In the genomic region with DNA sequence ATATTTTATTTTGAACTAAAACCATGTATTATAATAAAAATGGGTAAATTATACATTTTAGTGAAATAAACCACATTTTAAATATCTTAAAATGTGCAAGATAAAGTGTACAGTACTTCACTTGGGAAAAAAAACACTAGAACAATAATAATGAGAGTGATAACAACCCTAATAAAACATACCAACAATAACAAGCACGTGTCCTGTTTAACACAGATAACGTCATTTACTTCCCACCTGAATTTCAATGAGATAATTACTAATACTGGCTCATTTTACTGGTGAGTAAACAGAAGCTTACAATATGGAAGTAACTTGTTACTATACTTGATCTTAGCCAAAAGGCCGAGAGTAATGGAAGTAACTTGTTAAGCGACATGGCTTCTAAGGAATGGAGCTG, we compare ENCODE assay signal across 28 cellular contexts.
"Had no signal": no experiment of that assay in that cellular context is flagged by ENCODE, and none has a peak within 500 bp of the region (broad histone marks: within the 10 kb centered on the region; RNA-seq: fewer than 3 reads in every experiment).

No MANE protein-coding gene starts in this region.

- DNase-seq: naive thymus-derived CD8-positive, alpha-beta T cell; nephron progenitor cell; nucleus accumbens; ovary; posterior cingulate gyrus; psoas muscle; right cardiac atrium; right lobe of liver; sigmoid colon; small intestine; stimulated activated CD4-positive, alpha-beta T cell treated with anti-CD3 and anti-CD28 coated beads, Interleukin-15, amount 100 ng/mL, for 24 hours; stimulated activated CD4-positive, alpha-beta T cell treated with anti-CD3 and anti-CD28 coated beads, Interleukin-2, amount 100 ng/mL, for 24 hours; stimulated activated CD4-positive, alpha-beta T cell treated with anti-CD3 and anti-CD28 coated beads, Interleukin-2, amount 100 ng/mL, for 48 hours; stimulated activated CD4-positive, alpha-beta T cell treated with anti-CD3 and anti-CD28 coated beads, Interleukin-4, amount 100 ng/mL, for 24 hours; stimulated activated naive CD4-positive, alpha-beta T cell; stimulated activated naive CD8-positive, alpha-beta T cell treated with anti-CD3 and anti-CD28 coated beads, Interleukin-15, amount 100 ng/mL, for 72 hours; stimulated activated naive CD8-positive, alpha-beta T cell treated with anti-CD3 and anti-CD28 coated beads, Interleukin-15, Interleukin-2, amounts not matched to agents 100 U/mL and 50 U/mL, for 24 hours; substantia nigra; testis; tibial artery; transverse colon; upper lobe of right lung; uterus had no signal

- H3K4me3 ChIP-seq: ovary, psoas muscle, right lobe of liver, sigmoid colon, suprapubic skin, testis, tibial artery, transverse colon, upper lobe of right lung, uterus had no signal

- H3K4me1 ChIP-seq: parathyroid adenoma, psoas muscle, right lobe of liver, sigmoid colon, suprapubic skin, testis, tibial artery, transverse colon, upper lobe of right lung, uterus had no signal

- ATAC-seq: naive thymus-derived CD8-positive, alpha-beta T cell; natural killer cell treated with Interleukin-12 subunit alpha and Interleukin-12 subunit beta and Interleukin-15 and Interleukin-18, amount 100 ng/mL, for 72 hours; right cardiac atrium; right lobe of liver; stimulated activated memory B cell treated with anti-CD40 and anti-IgM and Interleukin-4, amounts not matched to agents 10 μg/mL and 1 μg/mL and 100 μg/mL, for 72 hours; stimulated activated naive CD8-positive, alpha-beta T cell treated with anti-CD3 and anti-CD28 coated beads, Interleukin-15, amount 100 ng/mL, for 72 hours; stimulated activated naive CD8-positive, alpha-beta T cell treated with anti-CD3 and anti-CD28 coated beads, Interleukin-15, Interleukin-2, amounts not matched to agents 100 U/mL and 50 U/mL, for 24 hours; upper lobe of right lung had no signal

- H3K36me3 ChIP-seq: ovary, transverse colon, uterus had no signal

- H3K9me3 ChIP-seq: neutrophil, ovary, psoas muscle, right lobe of liver, sigmoid colon, suprapubic skin, testis, tibial artery, transverse colon, upper lobe of right lung, uterus had no signal

- H3K27ac ChIP-seq: neutrophil, ovary, parathyroid adenoma, psoas muscle, right lobe of liver, sigmoid colon, suprapubic skin, testis, tibial artery, transverse colon, upper lobe of right lung, uterus had no signal

- H3K27me3 ChIP-seq: neutrophil, ovary, right lobe of liver, sigmoid colon, suprapubic skin, testis, tibial artery, transverse colon, upper lobe of right lung, uterus had no signal
